ENCODE assay signal across 1 cellular context in genomic region chr6:4102687-4103244, GRCh38.
TF ChIP-seq lines count a peak whose summit lies in the region.

No MANE protein-coding gene starts in this region.

TF ChIP-seq in HepG2, 621 proteins besides CTCF, POLR2A, EP300 and RAD21 (continued from another document):
- TF ChIP-seq PAXIP1 (CRISPR knock-in tag; conservative IDR thresholded peaks at IDR 0.05) (peak; percentile 98), ZNF205 (CRISPR knock-in tag; IDR thresholded peaks at IDR 0.05) (peak; percentile 64; the same call in 1 of the 2 replicates), JDP2 (CRISPR knock-in tag; IDR thresholded peaks at IDR 0.05; ENCODE audit: borderline replicate concordance) (no peak; the same call in 1 of the 2 replicates), DMTF1 (CRISPR knock-in tag; IDR thresholded peaks at IDR 0.05) (0 out of 2 replicates have a peak, but pooled peaks have one; percentile 87), REST (IDR thresholded peaks at IDR 0.05; ENCODE audit: borderline replicate concordance in 1 of 2, low read depth in 1 of 2, low read length in 2 of 2) (peak in 1 of 2 experiments; percentile 54; a peak in 1 of 4 replicates), KIAA2018 (CRISPR knock-in tag; IDR thresholded peaks at IDR 0.05; ENCODE audit: borderline replicate concordance) (no peak), ZNF234 (CRISPR knock-in tag; conservative IDR thresholded peaks at IDR 0.05) (no peak), ZMYM4 (CRISPR knock-in tag; IDR thresholded peaks at IDR 0.05) (peak; percentile 94), FOXJ3 (CRISPR knock-in tag; IDR thresholded peaks at IDR 0.05; ENCODE audit: borderline replicate concordance) (peak; percentile 97; the same call in 1 of the 2 replicates), ZNF232 (CRISPR knock-in tag; IDR thresholded peaks at IDR 0.05; ENCODE audit: borderline replicate concordance) (peak; percentile 77; the same call in 1 of the 2 replicates), MXI1 (IDR thresholded peaks at IDR 0.05; ENCODE audit: borderline replicate concordance, low read depth, low read length) (peak; percentile 72; the same call in 1 of the 3 replicates), ATF4 (CRISPR knock-in tag; IDR thresholded peaks at IDR 0.05) (peak in 1 of 2 experiments; percentile 81; a peak in 2 of 4 replicates), BCL6 (CRISPR knock-in tag; IDR thresholded peaks at IDR 0.05) (peak; percentile 90), ZNF292 (CRISPR knock-in tag; IDR thresholded peaks at IDR 0.05; ENCODE audit: borderline replicate concordance, low read depth) (peak; percentile 98; the same call in 1 of the 2 replicates), ZEB1 (IDR thresholded peaks at IDR 0.05; ENCODE audit: insufficient replicate concordance, low read depth) (peak; percentile 50), SNAPC5 (CRISPR knock-in tag; IDR thresholded peaks at IDR 0.05; ENCODE audit: borderline replicate concordance) (peak; percentile 61; the same call in 1 of the 2 replicates), RBAK (CRISPR knock-in tag; IDR thresholded peaks at IDR 0.05) (peak; percentile 78; the same call in 1 of the 2 replicates), FOXA1 (IDR thresholded peaks at IDR 0.05) (no peak), FOXA1 (CRISPR knock-in tag; IDR thresholded peaks at IDR 0.05) (peak; percentile 94), MAFF (IDR thresholded peaks at IDR 0.05; ENCODE audit: low read depth, low read length) (no peak), MLXIP (CRISPR knock-in tag; IDR thresholded peaks at IDR 0.05; ENCODE audit: borderline replicate concordance) (no peak)
